Comparison of ENCODE assay signal across 24 cellular contexts in genomic region chr7:1898628-1899185, GRCh38.
DNase-seq lines count a peak whose midpoint lies in the region; ATAC-seq and TF ChIP-seq lines count a peak whose summit lies in the region.
"Had no signal": no experiment of that assay in that cellular context is flagged by ENCODE, and none has a peak within 500 bp of the region (broad histone marks: within the 10 kb centered on the region; RNA-seq: fewer than 3 reads in every experiment).

No MANE protein-coding gene starts in this region.

- DNase-seq in Right ventricle myocardium inferior (ENCODE audit: missing footprints) (peak; percentile 67), heart right ventricle (no peak), adipocyte (ENCODE audit: low read depth) (no peak), lower lobe of right lung (peak; percentile 43), substantia nigra (lab: John Stamatoyannopoulos, UW) (no peak)
- DNase-seq in stimulated activated CD4-positive, alpha-beta T cell treated with anti-CD3 and anti-CD28 coated beads, Interleukin-2, amount 100 ng/mL, for 24 hours, result no peak
- no peak for DNase-seq in activated naive CD4-positive, alpha-beta T cell treated with anti-CD3 and anti-CD28 coated beads, Interleukin-2, amount 50 U/mL, for 16 hours
- DNase-seq: activated CD4-positive, alpha-beta T cell treated with anti-CD3 and anti-CD28 coated beads, Interleukin-2, amount 10 ng/mL, durations not matched to agents 7 days and 5 days; activated CD8-positive, alpha-beta memory T cell treated with anti-CD3 and anti-CD28 coated beads, Interleukin-2, amount 10 ng/mL, durations not matched to agents 7 days and 5 days; activated naive CD4-positive, alpha-beta T cell treated with anti-CD3 and anti-CD28 coated beads, Interleukin-2, amount 10 ng/mL, durations not matched to agents 7 days and 5 days; COR-L47; naive B cell; NCI-H1048; NCI-H2029 treated with DMSO at 0.1 percent for 48 hours; NCI-H2227 treated with DMSO at 0.1 percent for 48 hours; spleen; stimulated activated CD4-positive, alpha-beta T cell treated with anti-CD3 and anti-CD28 coated beads, Interleukin-4, amount 100 ng/mL, for 4 hours; stimulated activated naive CD4-positive, alpha-beta T cell treated with Interleukin-2 at 50 U/mL for 16 hours had no signal

- ATAC-seq in Right ventricle myocardium inferior, result no peak
- ATAC-seq in heart right ventricle, result no peak
- no peak for ATAC-seq in lower lobe of right lung
- ATAC-seq in GM19023 (IDR thresholded peaks at IDR 0.05; ENCODE audit: unreplicated experiment), result no peak
- ATAC-seq: activated CD8-positive, alpha-beta memory T cell treated with anti-CD3 and anti-CD28 coated beads, Interleukin-2, amount 10 ng/mL, durations not matched to agents 7 days and 5 days had no signal

- intact Hi-C loops in Right ventricle myocardium inferior (cut with DNase I) (loop anchor here (5.0 to 10.0 kb wide), 2 partner anchors 189 to 316 kb away; no protein-coding TSS in a partner anchor), heart right ventricle (cut with DNase I) (no loop called here), lower lobe of right lung (cut with DNase I) (no loop called here)

- no peaks in the 10 kb centered on the region for H3K9me3 ChIP-seq in heart right ventricle
- H3K9me3 ChIP-seq in adipocyte (ENCODE audit: control insufficient read depth, low read length), result no peaks in the 10 kb centered on the region
- H3K9me3 ChIP-seq in lower lobe of right lung, result no peaks in the 10 kb centered on the region
- H3K9me3 ChIP-seq: HAP-1, spleen, thoracic aorta had no signal

- H3K4me3 ChIP-seq in heart right ventricle, result no peak overlapping the region
- H3K4me3 ChIP-seq in adipocyte (ENCODE audit: low read length), result no peak overlapping the region
- H3K4me3 ChIP-seq in lower lobe of right lung, result no peak overlapping the region
- H3K4me3 ChIP-seq: dorsolateral prefrontal cortex, HAP-1, spleen, thoracic aorta had no signal

- TF ChIP-seq CTCF in heart right ventricle (IDR thresholded peaks at IDR 0.05), result no peak
- TF ChIP-seq CTCF in lower lobe of right lung (IDR thresholded peaks at IDR 0.05), result no peak

- peaks cover 0 to 29% (median 0%) of the 10 kb centered on the region in 9 donors for H3K36me3 ChIP-seq in heart right ventricle
- peaks cover 3% of the 10 kb centered on the region for H3K36me3 ChIP-seq in adipocyte (ENCODE audit: control insufficient read depth, insufficient read depth, low read length, severe bottlenecking)
- H3K36me3 ChIP-seq in lower lobe of right lung, result peaks cover 22% of the 10 kb centered on the region
- H3K36me3 ChIP-seq: HAP-1 had no signal

- H3K4me1 ChIP-seq in heart right ventricle (peaks cover 0 to 29% (median 17%) of the 10 kb centered on the region in 9 donors), adipocyte (ENCODE audit: control insufficient read depth, insufficient read depth, low read length) (peaks cover 32% of the 10 kb centered on the region), lower lobe of right lung (no peaks in the 10 kb centered on the region)
- H3K4me1 ChIP-seq: HAP-1 had no signal

- no peaks in the 10 kb centered on the region for H3K27me3 ChIP-seq in heart right ventricle
- H3K27me3 ChIP-seq in adipocyte (replicated peaks; ENCODE audit: control insufficient read depth, insufficient read depth, low read length), result no peaks in the 10 kb centered on the region
- no peaks in the 10 kb centered on the region for H3K27me3 ChIP-seq in lower lobe of right lung (ENCODE audit: low read depth)
- H3K27me3 ChIP-seq: dorsolateral prefrontal cortex, spleen had no signal

- H3K27ac ChIP-seq in heart right ventricle (peak overlapping the region in 2 of 10 donors; percentile 17 to 47), lower lobe of right lung (no peak overlapping the region), substantia nigra (ENCODE audit: low read depth, low read length, poor library complexity, severe bottlenecking) (no peak overlapping the region)
- H3K27ac ChIP-seq: 22Rv1, dorsolateral prefrontal cortex, spleen, thoracic aorta, VCaP had no signal

- WGBS in heart right ventricle, 2 donors, result 83 to 88% methylated on average over 24 of the region's 24 CpGs

- H3K9ac ChIP-seq in adipocyte (ENCODE audit: low read length), result peak overlapping the region; percentile 8

Comparison
In these comparisons a context has a peak if more than half of its experiments do, and no peak if none do; other contexts are left out.
1. DNase-seq: peak in Right ventricle myocardium inferior (single experiment) and lower lobe of right lung (single experiment); none in heart right ventricle (0 of 2), adipocyte (single experiment), stimulated activated CD4-positive, alpha-beta T cell treated with anti-CD3 and anti-CD28 coated beads, Interleukin-2, amount 100 ng/mL, for 24 hours (0 of 2), substantia nigra (0 of 49) and activated naive CD4-positive, alpha-beta T cell treated with anti-CD3 and anti-CD28 coated beads, Interleukin-2, amount 50 U/mL, for 16 hours (single experiment).